ENCODE assay signal across 24 cellular contexts in genomic region chr11:41784513-41785335, GRCh38.
DNase-seq lines count a peak whose midpoint lies in the region; ATAC-seq, FAIRE-seq and TF ChIP-seq lines count a peak whose summit lies in the region.
"Had no signal": no experiment of that assay in that cellular context is flagged by ENCODE, and none has a peak within 500 bp of the region (broad histone marks: within the 10 kb centered on the region; RNA-seq: fewer than 3 reads in every experiment).

No MANE protein-coding gene starts in this region.

- no TSS peak for BruUV-seq in PC-3 (replicated peaks; lab: Mats Ljungman, UMichigan)

- peak; percentile 1 for DNase-seq in GM12865 (ENCODE audit: low read depth)
- peak; percentile 94 for DNase-seq in PC-3
- DNase-seq in H1 (ENCODE audit: low read depth in 1 of 2, low spot score in 2 of 2), result no peak
- peak; percentile 9 for DNase-seq in osteoblast (ENCODE audit: insufficient read length, low spot score, missing footprints)
- DNase-seq in stimulated activated naive CD4-positive, alpha-beta T cell treated with Interleukin-2 at 50 U/mL for 16 hours (lab: John Stamatoyannopoulos, UW), result no peak
- DNase-seq in activated naive CD4-positive, alpha-beta T cell treated with anti-CD3 and anti-CD28 coated beads, Interleukin-2, amount 50 U/mL, for 16 hours, result no peak
- no peak for DNase-seq in progenitor cell of endocrine pancreas (ENCODE audit: low spot score, unreplicated experiment)
- no peak for DNase-seq in MV-4-11 (lab: John Stamatoyannopoulos, UW)
- DNase-seq: activated CD4-positive, alpha-beta T cell treated with anti-CD3 and anti-CD28 coated beads, Interleukin-2, amount 50 U/mL, for 4 hours; amniotic stem cell; CD8-positive, alpha-beta memory T cell; DND-41; effector memory CD4-positive, alpha-beta T cell; glutamatergic neuron; lower lobe of right lung; naive B cell; NCI-H2029 treated with DMSO at 0.1 percent for 48 hours; pancreas; SHP77 treated with DMSO at 0.1 percent for 48 hours; stimulated activated CD4-positive, alpha-beta T cell treated with anti-CD3 and anti-CD28 coated beads, Interleukin-2, amount 100 ng/mL, for 24 hours; stimulated activated naive CD8-positive, alpha-beta T cell treated with anti-CD3 and anti-CD28 coated beads, Interleukin-15, Interleukin-2, amounts not matched to agents 100 U/mL and 50 U/mL, for 24 hours; T-helper 17 cell; tibial artery had no signal

- H2BK15ac ChIP-seq in H1 (ENCODE audit: low read length), result no peak overlapping the region

- H3K4me2 ChIP-seq in PC-3 (ENCODE audit: low read length) (peak overlapping the region; percentile 56), H1 (ENCODE audit: insufficient read depth in 1 of 2, low read depth in 2 of 2, low read length in 2 of 2) (no peak overlapping the region), osteoblast (ENCODE audit: insufficient read depth, low read length) (no peak overlapping the region)

- no peak overlapping the region for H3K27ac Mint-ChIP-seq in progenitor cell of endocrine pancreas
- H3K27ac Mint-ChIP-seq: CD8-positive, alpha-beta memory T cell; naive B cell; T-helper 17 cell had no signal

- H3K56ac ChIP-seq in H1 (replicated peaks; ENCODE audit: insufficient read length, low read depth, low read length), result no peak overlapping the region

- no peaks in the 10 kb centered on the region for H3K9me3 ChIP-seq in PC-3 (ENCODE audit: low read length)
- peaks cover 0 to 10% of the 10 kb centered on the region in 2 experiments; a peak in 2 of 4 replicates for H3K9me3 ChIP-seq in H1 (ENCODE audit: insufficient read depth in 2 of 2, low read depth in 1 of 2, low read length in 1 of 2)
- no peaks in the 10 kb centered on the region for H3K9me3 ChIP-seq in osteoblast (ENCODE audit: low read depth, low read length)
- H3K9me3 ChIP-seq: lower lobe of right lung, pancreas, tibial artery had no signal

- peaks cover 4% of the 10 kb centered on the region for H3F3A ChIP-seq in PC-3 (ENCODE audit: low read length, unreplicated experiment)

- WGBS in H1 (ENCODE audit: extremely low coverage in 1 of 2, insufficient coverage in 1 of 2, insufficient read length in 1 of 2, insufficient replicate concordance in 2 of 2, low coverage in 1 of 2, low lambda C conversion rate in 2 of 2, missing lambda C conversion rate in 1 of 2), 2 experiments, result 78% methylated on average over 3 of the region's 3 CpGs; no CpG with 5 or more reads in 1 of the 2 experiments

- no peaks in the 10 kb centered on the region for H3K36me3 Mint-ChIP-seq in progenitor cell of endocrine pancreas (ENCODE audit: insufficient read depth)
- H3K36me3 Mint-ChIP-seq: naive B cell had no signal

- H3K79me1 ChIP-seq in H1 (ENCODE audit: low read depth, low read length), result no peaks in the 10 kb centered on the region

- POLR2A ChIA-PET in PC-3 (lab: Charles Lee; ENCODE audit: unreplicated experiment) (no interaction called here), H1 (lab: Charles Lee; ENCODE audit: partially characterized antibody) (no interaction called here)

- no peaks in the 10 kb centered on the region for H3K27me3 ChIP-seq in PC-3 (ENCODE audit: low read length)
- no peaks in the 10 kb centered on the region for H3K27me3 ChIP-seq in H1 (replicated peaks in 1 of 4; ENCODE audit: control insufficient read depth in 3 of 4, extremely low read depth in 1 of 4, insufficient read depth in 3 of 4, low read length in 3 of 4)
- H3K27me3 ChIP-seq in osteoblast (ENCODE audit: insufficient read depth, low read length), result no peaks in the 10 kb centered on the region
- H3K27me3 ChIP-seq: pancreas, tibial artery had no signal

- H3K14ac ChIP-seq in H1 (ENCODE audit: insufficient read length), result no peak overlapping the region

- H3K9ac ChIP-seq in PC-3 (ENCODE audit: low read length) (peak overlapping the region; percentile 43), H1 (replicated peaks in 1 of 4; ENCODE audit: extremely low read depth in 1 of 4, low read depth in 3 of 4, low read length in 3 of 4) (no peak overlapping the region)

- no peaks in the 10 kb centered on the region for H3K23me2 ChIP-seq in H1 (ENCODE audit: low read depth, low read length)

- H3K27ac ChIP-seq in PC-3 (ENCODE audit: low read length), result peak overlapping the region; percentile 90
- H3K27ac ChIP-seq in H1 (ENCODE audit: low read depth, low read length), result no peak overlapping the region
- H3K27ac ChIP-seq in osteoblast (ENCODE audit: low read depth, low read length), result no peak overlapping the region
- H3K27ac ChIP-seq: lower lobe of right lung, pancreas, tibial artery had no signal

- H4K91ac ChIP-seq in H1 (replicated peaks; ENCODE audit: insufficient read length, low read length), result no peak overlapping the region

- H3K36me3 ChIP-seq in PC-3 (ENCODE audit: low read depth, low read length) (no peaks in the 10 kb centered on the region), H1 (ENCODE audit: control insufficient read depth in 2 of 4, insufficient read depth in 4 of 4, low read length in 3 of 4) (peaks cover 0 to 4% (median 0%) of the 10 kb centered on the region in 4 experiments; a peak in 2 of 8 replicates), osteoblast (ENCODE audit: insufficient read depth, low read length) (no peaks in the 10 kb centered on the region)
- H3K36me3 ChIP-seq: lower lobe of right lung, pancreas, tibial artery had no signal

- no peaks in the 10 kb centered on the region for H3K27me3 Mint-ChIP-seq in progenitor cell of endocrine pancreas
- H3K27me3 Mint-ChIP-seq: CD8-positive, alpha-beta memory T cell; naive B cell; T-helper 17 cell had no signal

- TF ChIP-seq EP300 in H1 (IDR thresholded peaks at IDR 0.05; ENCODE audit: borderline replicate concordance in 1 of 2, low read depth in 2 of 2, low read length in 2 of 2), result no peak

- no peak for TF ChIP-seq RAD21 in H1 (IDR thresholded peaks at IDR 0.05 in 1 of 2, conservative IDR thresholded peaks at IDR 0.05 in 1 of 2; ENCODE audit: low read depth in 2 of 2, low read length in 2 of 2)

- no peak overlapping the region for H2BK12ac ChIP-seq in H1 (ENCODE audit: low read depth, low read length)

- H4K8ac ChIP-seq in H1 (ENCODE audit: extremely low read depth, insufficient read depth, low read length), result no peak overlapping the region

- no peak overlapping the region for H2AK5ac ChIP-seq in H1 (ENCODE audit: low read depth, low read length)

- no peak overlapping the region for H2AFZ ChIP-seq in PC-3 (ENCODE audit: low read length)
- peak overlapping the region; percentile 50; the same call in 1 of the 2 replicates for H2AFZ ChIP-seq in H1 (ENCODE audit: low read length)
- H2AFZ ChIP-seq in osteoblast (ENCODE audit: low read length), result no peak overlapping the region

- H3K4me3 Mint-ChIP-seq in progenitor cell of endocrine pancreas (ENCODE audit: low read depth), result no peak overlapping the region
- H3K4me3 Mint-ChIP-seq: CD8-positive, alpha-beta memory T cell; naive B cell; T-helper 17 cell had no signal

- H2BK120ac ChIP-seq in H1 (replicated peaks; ENCODE audit: low read depth, low read length), result no peak overlapping the region

- CTCF ChIA-PET in PC-3 (lab: Charles Lee), result no interaction called here
- CTCF ChIA-PET in H1 (lab: Charles Lee; ENCODE audit: partially characterized antibody), result no interaction called here

- ATAC-seq in PC-3, result peak; percentile 77
- ATAC-seq: lower lobe of right lung; pancreas; stimulated activated naive CD8-positive, alpha-beta T cell treated with anti-CD3 and anti-CD28 coated beads, Interleukin-15, Interleukin-2, amounts not matched to agents 100 U/mL and 50 U/mL, for 24 hours; T-helper 17 cell had no signal

- no peak overlapping the region for H2BK5ac ChIP-seq in H1 (ENCODE audit: low read depth, low read length)

- TF ChIP-seq CTCF in GM12865 (IDR thresholded peaks at IDR 0.05; ENCODE audit: insufficient read depth, low read depth, low read length, missing control alignments) (no peak), PC-3 (conservative IDR thresholded peaks at IDR 0.05; ENCODE audit: low read depth, low read length) (no peak), H1 (IDR thresholded peaks at IDR 0.05; ENCODE audit: control extremely low read depth in 1 of 3, insufficient read depth in 1 of 3, low read depth in 1 of 3, low read length in 3 of 3) (no peak), osteoblast (IDR thresholded peaks at IDR 0.05; ENCODE audit: extremely low read depth, low read depth, low read length) (no peak), progenitor cell of endocrine pancreas (IDR thresholded peaks at IDR 0.05; ENCODE audit: unreplicated experiment) (no peak)

- H4K20me1 ChIP-seq in PC-3 (ENCODE audit: low read length) (no peaks in the 10 kb centered on the region), H1 (replicated peaks in 1 of 2; ENCODE audit: control insufficient read depth in 1 of 2, insufficient read depth in 2 of 2, low read length in 2 of 2) (no peaks in the 10 kb centered on the region), osteoblast (ENCODE audit: insufficient read depth, low read length) (no peaks in the 10 kb centered on the region)

- H4K5ac ChIP-seq in H1 (ENCODE audit: insufficient read length, low read depth, low read length), result no peak overlapping the region

- no peak overlapping the region for H3K4ac ChIP-seq in H1 (replicated peaks; ENCODE audit: insufficient read length, low read depth, low read length)

- H3K9me2 ChIP-seq in PC-3 (replicated peaks; ENCODE audit: low read length), result no peaks in the 10 kb centered on the region

- FAIRE-seq in H1 (lab: Jason Lieb, UNC), result no peak
- FAIRE-seq: H54, pancreas had no signal

- no peak overlapping the region for H3K18ac ChIP-seq in H1 (ENCODE audit: extremely low read depth, low read length)

- no peaks in the 10 kb centered on the region for H3K4me1 Mint-ChIP-seq in progenitor cell of endocrine pancreas (ENCODE audit: low read depth)
- H3K4me1 Mint-ChIP-seq: CD8-positive, alpha-beta memory T cell; naive B cell; T-helper 17 cell had no signal

- H3K23ac ChIP-seq in H1 (ENCODE audit: insufficient read length), result no peak overlapping the region

- TF ChIP-seq POLR2A in H1 (IDR thresholded peaks at IDR 0.05; ENCODE audit: control extremely low read depth in 1 of 2, low read depth in 2 of 2, low read length in 2 of 2), result no peak

- H3K4me1 ChIP-seq in PC-3 (ENCODE audit: insufficient read depth, low read length) (peaks cover 54% of the 10 kb centered on the region), H1 (replicated peaks in 1 of 4; ENCODE audit: control insufficient read depth in 3 of 4, insufficient read depth in 4 of 4, low read length in 3 of 4) (no peaks in the 10 kb centered on the region), osteoblast (ENCODE audit: insufficient read depth, low read length) (no peaks in the 10 kb centered on the region)
- H3K4me1 ChIP-seq: lower lobe of right lung, pancreas, tibial artery had no signal

- no peak overlapping the region for H2BK20ac ChIP-seq in H1 (ENCODE audit: low read length)

- intact Hi-C loops in PC-3 (cut with micrococcal nuclease), result no loop called here

- H3K79me2 ChIP-seq in PC-3 (ENCODE audit: low read length), result no peaks in the 10 kb centered on the region
- no peaks in the 10 kb centered on the region for H3K79me2 ChIP-seq in H1 (ENCODE audit: control insufficient read depth in 1 of 2, insufficient read depth in 2 of 2, low read length in 2 of 2)
- no peaks in the 10 kb centered on the region for H3K79me2 ChIP-seq in osteoblast (ENCODE audit: insufficient read depth, low read length)

- H3K4me3 ChIP-seq in GM12865 (ENCODE audit: low read depth, low read length) (no peak overlapping the region), PC-3 (ENCODE audit: low read length) (peak overlapping the region; percentile 15; the same call in 1 of the 2 replicates), H1 (ENCODE audit: extremely low read depth in 1 of 4, insufficient read depth in 2 of 4, low read depth in 3 of 4, low read length in 4 of 4) (no peak overlapping the region), osteoblast (ENCODE audit: insufficient read depth, low read length) (no peak overlapping the region)
- H3K4me3 ChIP-seq: lower lobe of right lung, pancreas, tibial artery had no signal

- H3K9me3 Mint-ChIP-seq in progenitor cell of endocrine pancreas (ENCODE audit: low read depth), result peaks cover 13% of the 10 kb centered on the region

Comparison
In these comparisons a context has a peak if more than half of its experiments do, and no peak if none do; other contexts are left out.
1. DNase-seq: peak in GM12865 (single experiment), PC-3 (single experiment) and osteoblast (single experiment); none in H1 (0 of 2), stimulated activated naive CD4-positive, alpha-beta T cell treated with Interleukin-2 at 50 U/mL for 16 hours (single experiment), activated naive CD4-positive, alpha-beta T cell treated with anti-CD3 and anti-CD28 coated beads, Interleukin-2, amount 50 U/mL, for 16 hours (single experiment), progenitor cell of endocrine pancreas (single experiment) and MV-4-11 (single experiment).